In genomic region chr7:42740410-42740809, GRCh38 we compare ENCODE assay signal across 13 cellular contexts.
"Had no signal": no experiment of that assay in that cellular context is flagged by ENCODE, and none has a peak within 500 bp of the region (broad histone marks: within the 10 kb centered on the region; RNA-seq: fewer than 3 reads in every experiment).

No MANE protein-coding gene starts in this region.

- ATAC-seq: naive thymus-derived CD8-positive, alpha-beta T cell had no signal

- DNase-seq: colonic mucosa; dermis blood vessel endothelial cell; esophagus squamous epithelium; gastrocnemius medialis; immature natural killer cell; mammary epithelial cell; naive thymus-derived CD8-positive, alpha-beta T cell; psoas muscle; small intestine; stimulated activated CD4-positive, alpha-beta T cell treated with anti-CD3 and anti-CD28 coated beads, Interleukin-12 subunit alpha, Interleukin-12 subunit beta, amount 100 ng/mL, for 4 hours; stimulated activated naive CD4-positive, alpha-beta T cell; stomach; trophoblast cell had no signal
